In the genomic region with DNA sequence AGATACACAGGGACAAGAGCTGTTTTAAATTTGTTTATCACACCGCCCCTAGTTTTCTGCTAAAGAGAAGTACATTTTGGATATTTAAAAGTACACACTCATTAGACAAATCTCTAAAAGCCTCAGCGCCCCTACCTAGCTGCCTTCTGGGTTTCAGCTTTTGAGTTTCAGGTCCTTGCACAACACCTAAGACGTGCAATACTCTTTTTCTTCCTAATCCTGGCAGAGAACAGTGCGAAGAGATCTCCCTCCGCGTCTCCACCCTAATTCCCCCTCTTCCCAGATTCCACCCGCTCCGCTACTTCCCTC, we compare ENCODE assay signal across 8 cellular contexts. TPM values are rescaled to one million over a fixed set of nuclear protein-coding genes. Genes with fewer than 3 reads are reported as not detected.
DNase-seq lines count a peak whose midpoint lies in the region; ATAC-seq and TF ChIP-seq lines count a peak whose summit lies in the region.

No MANE protein-coding gene starts in this region.

- H3K4me2 ChIP-seq in OCI-LY1 (ENCODE audit: low read length) = peak overlapping the region; percentile 67

- no peaks in the 10 kb centered on the region; the same call in 1 of the 2 replicates for H3K36me3 ChIP-seq in OCI-LY1 (ENCODE audit: insufficient read depth, low read length)

- H3K4me3 ChIP-seq in OCI-LY1 (ENCODE audit: low read depth, low read length, poor library complexity, severe bottlenecking) = peak overlapping the region; percentile 68
- H3K4me3 ChIP-seq in fibroblast of the aortic adventitia (ENCODE audit: low read depth, low read length) = peak overlapping the region; percentile 70

- H3K36me3 Mint-ChIP-seq in stimulated activated effector memory CD8-positive, alpha-beta T cell treated with anti-CD3 and anti-CD28 coated beads, Interleukin-12 subunit alpha, Interleukin-12 subunit beta, amount 100 ng/mL, for 72 hours = no peaks in the 10 kb centered on the region

- no peaks in the 10 kb centered on the region for H3K9me2 ChIP-seq in OCI-LY1 (ENCODE audit: low read depth, low read length)

- H3K27me3 ChIP-seq in OCI-LY1 (ENCODE audit: insufficient read depth, low read length) = no peaks in the 10 kb centered on the region; the same call in 1 of the 2 replicates

- H3K4me1 ChIP-seq in OCI-LY1 (ENCODE audit: insufficient read depth, low read length, severe bottlenecking) = peaks cover 20% of the 10 kb centered on the region

- no peak overlapping the region for H3K27ac ChIP-seq in OCI-LY1 (ENCODE audit: low read depth, low read length, poor library complexity, severe bottlenecking)

- TF ChIP-seq CTCF in OCI-LY1 (IDR thresholded peaks at IDR 0.05; ENCODE audit: low read length) = no peak
- no peak for TF ChIP-seq CTCF in fibroblast of the aortic adventitia (IDR thresholded peaks at IDR 0.05; ENCODE audit: insufficient read depth, low read length)

- peak overlapping the region; percentile 56 for H3K27ac Mint-ChIP-seq in stimulated activated effector memory CD8-positive, alpha-beta T cell treated with anti-CD3 and anti-CD28 coated beads, Interleukin-12 subunit alpha, Interleukin-12 subunit beta, amount 100 ng/mL, for 72 hours

- H3K4me3 Mint-ChIP-seq in stimulated activated effector memory CD8-positive, alpha-beta T cell treated with anti-CD3 and anti-CD28 coated beads, Interleukin-12 subunit alpha, Interleukin-12 subunit beta, amount 100 ng/mL, for 72 hours = peak overlapping the region; percentile 80

- peak overlapping the region; percentile 10; the same call in 1 of the 2 replicates for H2AFZ ChIP-seq in OCI-LY1 (ENCODE audit: low read length)

- no peaks in the 10 kb centered on the region for H3K9me3 ChIP-seq in OCI-LY1 (ENCODE audit: low read length)

- no peak for DNase-seq in fibroblast of the aortic adventitia (ENCODE audit: low read depth)
- no peak for DNase-seq in stimulated activated effector memory CD8-positive, alpha-beta T cell treated with anti-CD3 and anti-CD28 coated beads, Interleukin-12 subunit alpha, Interleukin-12 subunit beta, amount 100 ng/mL, for 72 hours (ENCODE audit: low spot score in 2 of 2)
- DNase-seq in HT-29 (ENCODE audit: low spot score) = no peak
- DNase-seq in Ammon's horn (ENCODE audit: low spot score) = no peak

- no peaks in the 10 kb centered on the region for H3K79me2 ChIP-seq in OCI-LY1 (ENCODE audit: insufficient read depth, low read length)

- peak; percentile 27 for ATAC-seq in GM18502 (IDR thresholded peaks at IDR 0.05; ENCODE audit: poor library complexity, unreplicated experiment)
- peak; percentile 19 for ATAC-seq in GM21825 (IDR thresholded peaks at IDR 0.05; ENCODE audit: unreplicated experiment)
- ATAC-seq in stimulated activated effector memory CD8-positive, alpha-beta T cell treated with anti-CD3 and anti-CD28 coated beads, Interleukin-12 subunit alpha, Interleukin-12 subunit beta, amount 100 ng/mL, for 72 hours = peak; percentile 3
- no peak for ATAC-seq in esophagus mucosa

- no peaks in the 10 kb centered on the region for H4K20me1 ChIP-seq in OCI-LY1 (ENCODE audit: insufficient read depth, low read length)

- H3K9ac ChIP-seq in OCI-LY1 (ENCODE audit: low read length) = peak overlapping the region; percentile 30

- H3F3A ChIP-seq in OCI-LY1 (ENCODE audit: insufficient read depth, low read length) = no peaks in the 10 kb centered on the region

- no peaks in the 10 kb centered on the region for H3K9me3 Mint-ChIP-seq in stimulated activated effector memory CD8-positive, alpha-beta T cell treated with anti-CD3 and anti-CD28 coated beads, Interleukin-12 subunit alpha, Interleukin-12 subunit beta, amount 100 ng/mL, for 72 hours

- H3K4me1 Mint-ChIP-seq in stimulated activated effector memory CD8-positive, alpha-beta T cell treated with anti-CD3 and anti-CD28 coated beads, Interleukin-12 subunit alpha, Interleukin-12 subunit beta, amount 100 ng/mL, for 72 hours = peaks cover 7% of the 10 kb centered on the region

RNA-seq across cellular contexts. Expression of a gene that starts 0.4 kb away (rescaled TPM):
- 0.98 and 4.5 TPM in 2 replicates for total RNA-seq in fibroblast of the aortic adventitia (ENCODE audit: low replicate concordance)
- 129 and 135 TPM in 2 replicates for total RNA-seq in HT-29 (2014; rRNA removed; shearing (Covaris generic))
- total RNA-seq in esophagus mucosa = 302 TPM

Comparison
In these comparisons a context has a peak if more than half of its experiments do, and no peak if none do; other contexts are left out.
1. RNA of a gene that starts 0.4 kb away (total RNA-seq): 302 TPM in esophagus mucosa (single experiment) and 129 to 135 TPM in HT-29; 0.98 to 4.5 TPM in fibroblast of the aortic adventitia; every median in the first group is over 10 times any median in the second.